In the genomic region with DNA sequence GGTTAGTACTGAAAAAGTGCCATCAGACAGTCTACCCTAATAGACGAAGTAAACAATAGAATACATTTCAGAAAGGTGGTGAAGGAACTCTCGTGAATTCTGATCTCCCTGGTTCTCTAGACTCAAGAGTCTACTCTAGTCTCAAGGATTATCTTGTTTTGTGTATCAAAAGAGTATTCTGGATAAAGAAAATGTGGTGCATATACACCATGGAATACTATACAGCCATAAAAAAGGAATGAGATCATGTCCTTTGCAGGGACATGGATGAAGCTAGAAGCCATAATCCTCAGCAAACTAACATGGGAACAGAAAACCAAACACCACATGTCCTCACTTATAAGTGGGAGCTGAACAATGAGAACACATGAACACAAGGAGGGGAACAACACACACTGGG, we compare ENCODE assay signal across 3 cellular contexts. TPM values are rescaled to one million over a fixed set of nuclear protein-coding genes. Genes with fewer than 3 reads are reported as not detected.
"Had no signal": no experiment of that assay in that cellular context is flagged by ENCODE, and none has a peak within 500 bp of the region (broad histone marks: within the 10 kb centered on the region; RNA-seq: fewer than 3 reads in every experiment).

No MANE protein-coding gene starts in this region.

RNA-seq across cellular contexts. Expression of a gene that starts 36.9 kb away (rescaled TPM):
- total RNA-seq: LHCN-M2, M059J, NCI-H460 had no signal
